8 cellular contexts compared by ENCODE assay signal in genomic region chr14:60250318-60251035, GRCh38. TPM values are rescaled to one million over a fixed set of nuclear protein-coding genes. Genes with fewer than 3 reads are reported as not detected.
DNase-seq lines count a peak whose midpoint lies in the region; ATAC-seq and TF ChIP-seq lines count a peak whose summit lies in the region.

No MANE protein-coding gene starts in this region.

- no peaks in the 10 kb centered on the region for H3K36me3 Mint-ChIP-seq in CD8-positive, alpha-beta T cell
- peaks cover 9% of the 10 kb centered on the region for H3K36me3 Mint-ChIP-seq in activated CD8-positive, alpha-beta T cell treated with anti-CD3 and anti-CD28 coated beads for 36 hours (ENCODE audit: low read depth)

- peak overlapping the region; percentile 88 for H3K4me3 Mint-ChIP-seq in CD8-positive, alpha-beta T cell
- H3K4me3 Mint-ChIP-seq in activated CD8-positive, alpha-beta T cell treated with anti-CD3 and anti-CD28 coated beads for 36 hours, result peak overlapping the region; percentile 90

- H3K9me3 Mint-ChIP-seq in CD8-positive, alpha-beta T cell, result no peaks in the 10 kb centered on the region
- no peaks in the 10 kb centered on the region for H3K9me3 Mint-ChIP-seq in activated CD8-positive, alpha-beta T cell treated with anti-CD3 and anti-CD28 coated beads for 36 hours

- H2AFZ ChIP-seq in smooth muscle cell (ENCODE audit: low read depth), result peak overlapping the region; percentile 25

- no peak for TF ChIP-seq CTCF in CD8-positive, alpha-beta T cell (IDR thresholded peaks at IDR 0.05)
- no peak for TF ChIP-seq CTCF in activated CD8-positive, alpha-beta T cell treated with anti-CD3 and anti-CD28 coated beads for 36 hours (IDR thresholded peaks at IDR 0.05)
- TF ChIP-seq CTCF in smooth muscle cell (IDR thresholded peaks at IDR 0.05; ENCODE audit: borderline replicate concordance, insufficient read depth, poor library complexity, severe bottlenecking) (no peak), GM13977 (IDR thresholded peaks at IDR 0.05; ENCODE audit: extremely low read depth, insufficient read depth, missing control alignments) (no peak)

- peak overlapping the region; percentile 69 for H3K4me3 ChIP-seq in CD8-positive, alpha-beta T cell (ENCODE audit: low read depth, low read length)
- peak overlapping the region; percentile 62; the same call in 1 of the 2 replicates for H3K4me3 ChIP-seq in iPS DF 6.9 (ENCODE audit: low read length)
- peak overlapping the region; percentile 79 for H3K4me3 ChIP-seq in smooth muscle cell

- peak overlapping the region; percentile 74 for H3K27ac Mint-ChIP-seq in CD8-positive, alpha-beta T cell
- peak overlapping the region; percentile 84 for H3K27ac Mint-ChIP-seq in activated CD8-positive, alpha-beta T cell treated with anti-CD3 and anti-CD28 coated beads for 36 hours

- H3K79me2 ChIP-seq in smooth muscle cell (ENCODE audit: low read depth), result peaks cover 54% of the 10 kb centered on the region

- POLR2A ChIA-PET in CD8-positive, alpha-beta T cell (lab: Charles Lee), result interaction anchor here (1.0 to 4.0 kb wide), 5 partner anchors 11 to 86 kb away, joined by 3 to 42 read pairs (median 5); partner anchors contain the start of gene DHRS7
- POLR2A ChIA-PET in activated CD8-positive, alpha-beta T cell treated with anti-CD3 and anti-CD28 coated beads for 36 hours (lab: Charles Lee), result interaction anchor here (0.8 to 1.4 kb wide), 7 partner anchors 8 to 81 kb away, joined by 3 to 6 read pairs (median 4); no protein-coding TSS in a partner anchor

- H3K9me3 ChIP-seq in CD8-positive, alpha-beta T cell (ENCODE audit: low read length), result no peaks in the 10 kb centered on the region
- H3K9me3 ChIP-seq in iPS DF 6.9 (ENCODE audit: control insufficient read depth, insufficient read depth, low read length) (no peaks in the 10 kb centered on the region), smooth muscle cell (replicated peaks; ENCODE audit: low read depth) (no peaks in the 10 kb centered on the region)

- H3K36me3 ChIP-seq in CD8-positive, alpha-beta T cell (ENCODE audit: insufficient read depth, low read length), result no peaks in the 10 kb centered on the region
- H3K36me3 ChIP-seq in iPS DF 6.9 (ENCODE audit: control insufficient read depth, insufficient read depth, low read length), result no peaks in the 10 kb centered on the region
- H3K36me3 ChIP-seq in smooth muscle cell (ENCODE audit: low read depth), result no peaks in the 10 kb centered on the region

- H4K20me1 ChIP-seq in smooth muscle cell (ENCODE audit: low read depth), result peaks cover 54% of the 10 kb centered on the region

- peak overlapping the region; percentile 52 for H3K27ac ChIP-seq in CD8-positive, alpha-beta T cell (ENCODE audit: low read depth, low read length)
- no peak overlapping the region for H3K27ac ChIP-seq in iPS DF 6.9 (ENCODE audit: low read length)
- H3K27ac ChIP-seq in smooth muscle cell (ENCODE audit: low read depth), result peak overlapping the region; percentile 87

- in situ Hi-C loops in GM13977 (cut with MboI; ENCODE audit: low pct_unique_long_range_greater_than_20kb, low sequenced_read_pairs, unreplicated experiment), result no loop called here

- no peak for ATAC-seq in CD8-positive, alpha-beta T cell
- ATAC-seq in activated CD8-positive, alpha-beta T cell treated with anti-CD3 and anti-CD28 coated beads for 36 hours, result no peak
- no peak for ATAC-seq in GM21447 (IDR thresholded peaks at IDR 0.05; ENCODE audit: unreplicated experiment)

- CTCF ChIA-PET in CD8-positive, alpha-beta T cell (lab: Charles Lee), result interaction anchor here (1.0 kb wide), 1 partner anchor 81 kb away, joined by 4 read pairs; no protein-coding TSS in a partner anchor
- CTCF ChIA-PET in activated CD8-positive, alpha-beta T cell treated with anti-CD3 and anti-CD28 coated beads for 36 hours (lab: Charles Lee), result interaction anchor here (0.6 to 8.6 kb wide), 4 partner anchors 14 to 720 kb away, joined by 3 to 65 read pairs (median 3); no protein-coding TSS in a partner anchor

- intact Hi-C loops in CD8-positive, alpha-beta T cell (cut with DNase I, micrococcal nuclease), result loop anchor here (1.0 to 5.0 kb wide), 7 partner anchors 14 to 1447 kb away; partner anchors contain the start of genes HIF1A (in 1 of the 2), JKAMP (in 1 of the 2), L3HYPDH (in 1 of the 2) and SLC38A6 (in 1 of the 2)
- intact Hi-C loops in activated CD8-positive, alpha-beta T cell treated with anti-CD3 and anti-CD28 coated beads for 36 hours (cut with micrococcal nuclease), result no loop called here

- H3K4me2 ChIP-seq in smooth muscle cell, result peak overlapping the region; percentile 88

- H3K4me1 ChIP-seq in CD8-positive, alpha-beta T cell (ENCODE audit: insufficient read depth, low read length), result peaks cover 41% of the 10 kb centered on the region
- H3K4me1 ChIP-seq in iPS DF 6.9 (ENCODE audit: control insufficient read depth, insufficient read depth, low read length) (peaks cover 3% of the 10 kb centered on the region; the same call in 1 of the 2 replicates), smooth muscle cell (ENCODE audit: low read depth) (peaks cover 28% of the 10 kb centered on the region)

- no peaks in the 10 kb centered on the region for H3F3A ChIP-seq in smooth muscle cell (ENCODE audit: low read depth)

- WGBS in iPS DF 6.9 (ENCODE audit: insufficient coverage, insufficient read length), result no CpG with 5 or more reads among the region's 6 CpGs
- WGBS in smooth muscle cell (ENCODE audit: low lambda C conversion rate), result 10% methylated on average over 6 of the region's 6 CpGs

- H3K9ac ChIP-seq in smooth muscle cell (ENCODE audit: low read depth), result peak overlapping the region; percentile 83

- peaks cover 58% of the 10 kb centered on the region for H3K4me1 Mint-ChIP-seq in CD8-positive, alpha-beta T cell (ENCODE audit: low read depth)
- peaks cover 57% of the 10 kb centered on the region for H3K4me1 Mint-ChIP-seq in activated CD8-positive, alpha-beta T cell treated with anti-CD3 and anti-CD28 coated beads for 36 hours (ENCODE audit: low read depth)

- H3K27me3 Mint-ChIP-seq in CD8-positive, alpha-beta T cell (ENCODE audit: low read depth), result no peaks in the 10 kb centered on the region
- no peaks in the 10 kb centered on the region for H3K27me3 Mint-ChIP-seq in activated CD8-positive, alpha-beta T cell treated with anti-CD3 and anti-CD28 coated beads for 36 hours

- DNase-seq in CD8-positive, alpha-beta T cell, result no peak
- DNase-seq in HK-2 (ENCODE audit: unreplicated experiment), result peak; percentile 28
- DNase-seq in activated CD8-positive, alpha-beta T cell treated with anti-CD3 and anti-CD28 coated beads for 36 hours, result no peak
- DNase-seq in iPS DF 6.9 (ENCODE audit: low read depth, low spot score), result no peak
- DNase-seq in smooth muscle cell (lab: John Stamatoyannopoulos, UW; ENCODE audit: unreplicated experiment), result no peak
- DNase-seq in GM13977 (ENCODE audit: low spot score), result no peak
- no peak for DNase-seq in SKM-1 (lab: John Stamatoyannopoulos, UW; ENCODE audit: unreplicated experiment)

- no peaks in the 10 kb centered on the region for H3K27me3 ChIP-seq in CD8-positive, alpha-beta T cell (ENCODE audit: insufficient read depth, low read length)
- H3K27me3 ChIP-seq in iPS DF 6.9 (ENCODE audit: control insufficient read depth, insufficient read depth, low read length), result no peaks in the 10 kb centered on the region
- H3K27me3 ChIP-seq in smooth muscle cell (ENCODE audit: low read depth), result no peaks in the 10 kb centered on the region

RNA-seq across cellular contexts. Expression of gene PPM1A, which starts 1.5 kb away (rescaled TPM):
- total RNA-seq in CD8-positive, alpha-beta T cell, result 100 to 1,000 TPM; 114 to 115 TPM
- 10 to 100 TPM; 40.0 to 40.5 TPM for total RNA-seq in activated CD8-positive, alpha-beta T cell treated with anti-CD3 and anti-CD28 coated beads for 36 hours
- 23.8 and 30.0 TPM in 2 replicates for total RNA-seq in smooth muscle cell
- 12.5 and 17.5 TPM in 2 replicates for polyA plus RNA-seq in smooth muscle cell
